20 cellular contexts compared by ENCODE assay signal in the genomic region with DNA sequence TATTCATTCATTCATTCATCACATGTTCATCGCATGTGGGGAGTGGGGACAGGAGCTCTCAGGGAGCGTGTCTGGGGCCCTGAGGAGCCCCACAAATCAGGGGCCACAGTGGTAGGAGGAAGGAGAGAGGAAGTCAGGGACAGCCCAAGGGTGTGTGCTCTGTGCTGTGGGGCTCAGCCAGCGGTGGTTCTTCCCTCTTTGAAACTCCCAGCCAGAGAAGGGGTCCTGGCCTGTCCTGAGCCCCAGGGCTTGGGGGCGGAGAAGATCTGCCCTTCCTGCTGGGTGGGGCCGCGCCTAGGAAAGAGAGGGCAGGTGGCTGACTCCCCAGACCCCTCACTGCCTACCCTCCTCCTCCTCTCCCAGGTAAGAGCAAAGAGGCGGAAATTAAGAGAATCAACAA. TPM values are rescaled to one million over a fixed set of nuclear protein-coding genes. Genes with fewer than 3 reads are reported as not detected.
DNase-seq lines count a peak whose midpoint lies in the region; ATAC-seq and TF ChIP-seq lines count a peak whose summit lies in the region.
"Had no signal": no experiment of that assay in that cellular context is flagged by ENCODE, and none has a peak within 500 bp of the region (broad histone marks: within the 10 kb centered on the region; RNA-seq: fewer than 3 reads in every experiment).

No MANE protein-coding gene starts in this region.

- H3K27ac Mint-ChIP-seq in T-helper 1 cell treated with Interleukin-12 subunit alpha and Interleukin-12 subunit beta and Interleukin-4 antibody, amounts not matched to agents 30 μg/mL and 1 μg/mL, for 36 hours = peak overlapping the region; percentile 43
- H3K27ac Mint-ChIP-seq in progenitor cell of endocrine pancreas = peak overlapping the region; percentile 34
- H3K27ac Mint-ChIP-seq: activated T-helper 2 cell treated with anti-CD3 and anti-CD28 coated beads, Interferon-gamma antibody, Interleukin-2, Interleukin-4, amounts not matched to agents 10 μg/mL and 5 μg/mL and 100 μg/mL, durations not matched to agents 14 hours and 24 hours and 36 hours had no signal

- H3K36me3 Mint-ChIP-seq in T-helper 1 cell treated with Interleukin-12 subunit alpha and Interleukin-12 subunit beta and Interleukin-4 antibody, amounts not matched to agents 30 μg/mL and 1 μg/mL, for 36 hours (ENCODE audit: low read depth) = peaks cover 27% of the 10 kb centered on the region
- H3K36me3 Mint-ChIP-seq in progenitor cell of endocrine pancreas (ENCODE audit: insufficient read depth) = peaks cover 14% of the 10 kb centered on the region

- no peaks in the 10 kb centered on the region for H3K27me3 ChIP-seq in HL-60 (ENCODE audit: insufficient read depth, poor library complexity, severe bottlenecking)

- TF ChIP-seq CTCF in HL-60 (IDR thresholded peaks at IDR 0.05; ENCODE audit: insufficient read depth, low read length) (no peak), progenitor cell of endocrine pancreas (IDR thresholded peaks at IDR 0.05; ENCODE audit: unreplicated experiment) (no peak)

- H3K27ac ChIP-seq in HL-60 (replicated peaks) = peak overlapping the region; percentile 37
- H3K27ac ChIP-seq: C4-2B, KMS-11 had no signal

- DNase-seq in T-helper 1 cell (no peak), HL-60 (ENCODE audit: low read depth in 1 of 2, low spot score in 1 of 2) (peak in 1 of 2 experiments; percentile 24), progenitor cell of endocrine pancreas (ENCODE audit: low spot score, unreplicated experiment) (no peak), globus pallidus (ENCODE audit: low spot score) (no peak), NCI-H510A (lab: John Stamatoyannopoulos, UW) (no peak)
- DNase-seq: 8988T; activated CD8-positive, alpha-beta memory T cell treated with anti-CD3 and anti-CD28 coated beads for 24 hours; DMS53; GOT3; left colon; NCI-H1092 treated with DMSO at 0.1 percent for 48 hours; NCI-H82; posterior cingulate gyrus had no signal

- ATAC-seq in esophagus mucosa (peak; percentile 14), HG02981 (IDR thresholded peaks at IDR 0.05; ENCODE audit: unreplicated experiment) (no peak)
- ATAC-seq: left colon had no signal

- H3K4me1 Mint-ChIP-seq in T-helper 1 cell treated with Interleukin-12 subunit alpha and Interleukin-12 subunit beta and Interleukin-4 antibody, amounts not matched to agents 30 μg/mL and 1 μg/mL, for 36 hours (ENCODE audit: low read depth) = peaks cover 9% of the 10 kb centered on the region
- H3K4me1 Mint-ChIP-seq in progenitor cell of endocrine pancreas (ENCODE audit: low read depth) = peaks cover 2% of the 10 kb centered on the region

- H3K27me3 Mint-ChIP-seq in T-helper 1 cell treated with Interleukin-12 subunit alpha and Interleukin-12 subunit beta and Interleukin-4 antibody, amounts not matched to agents 30 μg/mL and 1 μg/mL, for 36 hours (ENCODE audit: low read depth) = no peaks in the 10 kb centered on the region
- H3K27me3 Mint-ChIP-seq in progenitor cell of endocrine pancreas = no peaks in the 10 kb centered on the region

- no peak overlapping the region for H3K4me3 ChIP-seq in HL-60 (replicated peaks; ENCODE audit: insufficient read depth, low read length)
- H3K4me3 ChIP-seq: smooth muscle cell had no signal

- H3K4me3 Mint-ChIP-seq in T-helper 1 cell treated with Interleukin-12 subunit alpha and Interleukin-12 subunit beta and Interleukin-4 antibody, amounts not matched to agents 30 μg/mL and 1 μg/mL, for 36 hours = no peak overlapping the region
- H3K4me3 Mint-ChIP-seq in progenitor cell of endocrine pancreas (ENCODE audit: low read depth) = no peak overlapping the region

- H3K9me3 Mint-ChIP-seq in T-helper 1 cell treated with Interleukin-12 subunit alpha and Interleukin-12 subunit beta and Interleukin-4 antibody, amounts not matched to agents 30 μg/mL and 1 μg/mL, for 36 hours = no peaks in the 10 kb centered on the region
- H3K9me3 Mint-ChIP-seq in progenitor cell of endocrine pancreas (ENCODE audit: low read depth) = no peaks in the 10 kb centered on the region
- H3K9me3 Mint-ChIP-seq: activated T-helper 2 cell treated with anti-CD3 and anti-CD28 coated beads, Interferon-gamma antibody, Interleukin-2, Interleukin-4, amounts not matched to agents 10 μg/mL and 5 μg/mL and 100 μg/mL, durations not matched to agents 14 hours and 24 hours and 36 hours had no signal

RNA-seq across cellular contexts. Expression of a gene that starts 14.6 kb away (rescaled TPM):
- 54.0 TPM for total RNA-seq in esophagus mucosa
- 76.0 and 76.3 TPM in 2 replicates for total RNA-seq in progenitor cell of endocrine pancreas

RNA-seq across cellular contexts. Expression of a gene that starts 18.3 kb away (rescaled TPM):
- total RNA-seq in esophagus mucosa (0.12 TPM), progenitor cell of endocrine pancreas (not detected in 2 replicates)
- total RNA-seq: smooth muscle cell had no signal

RNA-seq across cellular contexts. Expression of a gene that starts 31.7 kb away (rescaled TPM):
- total RNA-seq in esophagus mucosa = 8.3 TPM
- 37.8 and 40.0 TPM in 2 replicates for total RNA-seq in progenitor cell of endocrine pancreas

RNA-seq across cellular contexts. Expression of a gene that starts 36.7 kb away (rescaled TPM):
- total RNA-seq in esophagus mucosa (25.6 TPM), progenitor cell of endocrine pancreas (136 and 141 TPM in 2 replicates)
